16 cellular contexts compared by ENCODE assay signal in genomic region chr3:180633722-180634121, GRCh38. TPM values are rescaled to one million over a fixed set of nuclear protein-coding genes. Genes with fewer than 3 reads are reported as not detected.
DNase-seq lines count a peak whose midpoint lies in the region; ATAC-seq, FAIRE-seq and TF ChIP-seq lines count a peak whose summit lies in the region.
"Had no signal": no experiment of that assay in that cellular context is flagged by ENCODE, and none has a peak within 500 bp of the region (broad histone marks: within the 10 kb centered on the region; RNA-seq: fewer than 3 reads in every experiment).

No MANE protein-coding gene starts in this region.

- H2BK120ac ChIP-seq in H1 (replicated peaks; ENCODE audit: low read depth, low read length), result no peak overlapping the region

- no peak overlapping the region for H2AK5ac ChIP-seq in H1 (ENCODE audit: low read depth, low read length)

- no peak overlapping the region for H2BK5ac ChIP-seq in H1 (ENCODE audit: low read depth, low read length)

- TF ChIP-seq POLR2A in A549 (IDR thresholded peaks at IDR 0.05; ENCODE audit: low read length) (no peak), H1 (IDR thresholded peaks at IDR 0.05; ENCODE audit: control extremely low read depth in 1 of 2, low read depth in 2 of 2, low read length in 2 of 2) (no peak)

- no peak overlapping the region for H3K4me3 ChIP-seq in A549
- no peak overlapping the region for H3K4me3 ChIP-seq in H1 (ENCODE audit: extremely low read depth in 1 of 4, insufficient read depth in 2 of 4, low read depth in 3 of 4, low read length in 4 of 4)
- no peak overlapping the region for H3K4me3 ChIP-seq in left lung
- no peak overlapping the region for H3K4me3 ChIP-seq in effector memory CD4-positive, alpha-beta T cell (ENCODE audit: insufficient read depth, low read depth, low read length, poor library complexity, severe bottlenecking)
- H3K4me3 ChIP-seq: cardiac muscle cell, thyroid gland had no signal

- no peak overlapping the region for H3K27ac ChIP-seq in A549
- H3K27ac ChIP-seq in H1 (ENCODE audit: low read depth, low read length), result no peak overlapping the region
- no peak overlapping the region for H3K27ac ChIP-seq in left lung
- H3K27ac ChIP-seq in effector memory CD4-positive, alpha-beta T cell (ENCODE audit: insufficient read depth, low read length, poor library complexity, severe bottlenecking), result no peak overlapping the region
- H3K27ac ChIP-seq: cardiac muscle cell, thyroid gland had no signal

- H4K8ac ChIP-seq in H1 (ENCODE audit: extremely low read depth, insufficient read depth, low read length), result no peak overlapping the region

- H2BK15ac ChIP-seq in H1 (ENCODE audit: low read length), result no peak overlapping the region

- H2BK12ac ChIP-seq in H1 (ENCODE audit: low read depth, low read length), result no peak overlapping the region

- ATAC-seq in A549 (peak; percentile 43 to 68; a peak in 4 of 6 replicates), GM18868 (IDR thresholded peaks at IDR 0.05; ENCODE audit: unreplicated experiment) (peak; percentile 64), left lung (no peak), HG03108 (IDR thresholded peaks at IDR 0.05; ENCODE audit: unreplicated experiment) (no peak)
- ATAC-seq: effector memory CD8-positive, alpha-beta T cell had no signal

- no peak overlapping the region for H4K91ac ChIP-seq in H1 (replicated peaks; ENCODE audit: insufficient read length, low read length)

- POLR2A ChIA-PET in A549 (lab: Yijun Ruan, JAX) (no interaction called here), H1 (lab: Charles Lee; ENCODE audit: partially characterized antibody) (interaction anchor here (0.6 kb wide), 1 partner anchor 31 kb away, joined by 3 read pairs; no protein-coding TSS in a partner anchor)

- H3K9ac ChIP-seq in H1 (replicated peaks in 1 of 4; ENCODE audit: extremely low read depth in 1 of 4, low read depth in 3 of 4, low read length in 3 of 4), result no peak overlapping the region

- no peaks in the 10 kb centered on the region for H3K27me3 ChIP-seq in H1 (replicated peaks in 1 of 4; ENCODE audit: control insufficient read depth in 3 of 4, extremely low read depth in 1 of 4, insufficient read depth in 3 of 4, low read length in 3 of 4)
- peaks cover 0 to 11% of the 10 kb centered on the region in 2 donors for H3K27me3 ChIP-seq in left lung
- H3K27me3 ChIP-seq in effector memory CD4-positive, alpha-beta T cell (replicated peaks; ENCODE audit: control insufficient read depth, insufficient read depth, low read length, poor library complexity, severe bottlenecking), result no peaks in the 10 kb centered on the region
- H3K27me3 ChIP-seq: cardiac muscle cell, thyroid gland had no signal

- H3K36me3 ChIP-seq in H1 (ENCODE audit: control insufficient read depth in 2 of 4, insufficient read depth in 4 of 4, low read length in 3 of 4) (no peaks in the 10 kb centered on the region), left lung (no peaks in the 10 kb centered on the region)
- H3K36me3 ChIP-seq in effector memory CD4-positive, alpha-beta T cell (ENCODE audit: control insufficient read depth, insufficient read depth, low read length), result no peaks in the 10 kb centered on the region
- H3K36me3 ChIP-seq: cardiac muscle cell, thyroid gland had no signal

- CTCF ChIA-PET in A549 (lab: Yijun Ruan, JAX), result no interaction called here
- CTCF ChIA-PET in H1 (lab: Charles Lee; ENCODE audit: partially characterized antibody), result interaction anchor here (0.6 to 2.4 kb wide), 8 partner anchors 12 to 169 kb away, joined by 3 to 12 read pairs (median 6); partner anchors contain the start of gene CCDC39

- H3K4ac ChIP-seq in H1 (replicated peaks; ENCODE audit: insufficient read length, low read depth, low read length), result no peak overlapping the region

- no peaks in the 10 kb centered on the region for H4K20me1 ChIP-seq in H1 (replicated peaks in 1 of 2; ENCODE audit: control insufficient read depth in 1 of 2, insufficient read depth in 2 of 2, low read length in 2 of 2)

- TF ChIP-seq EP300 in A549 (IDR thresholded peaks at IDR 0.05) (no peak), H1 (IDR thresholded peaks at IDR 0.05; ENCODE audit: borderline replicate concordance in 1 of 2, low read depth in 2 of 2, low read length in 2 of 2) (no peak)

- H3K9me3 ChIP-seq in A549, result no peaks in the 10 kb centered on the region
- H3K9me3 ChIP-seq in H1 (ENCODE audit: insufficient read depth in 2 of 2, low read depth in 1 of 2, low read length in 1 of 2), result no peaks in the 10 kb centered on the region
- H3K9me3 ChIP-seq in left lung, result no peaks in the 10 kb centered on the region
- H3K9me3 ChIP-seq in effector memory CD4-positive, alpha-beta T cell (ENCODE audit: control insufficient read depth, low read length), result no peaks in the 10 kb centered on the region
- H3K9me3 ChIP-seq: thyroid gland had no signal

- no peak overlapping the region for H3K23ac ChIP-seq in H1 (ENCODE audit: insufficient read length)

- no peak overlapping the region for H2BK20ac ChIP-seq in H1 (ENCODE audit: low read length)

- intact Hi-C loops in left lung (cut with DNase I), result no loop called here

- no peak for FAIRE-seq in A549 (lab: Jason Lieb, UNC)
- no peak for FAIRE-seq in H1 (lab: Jason Lieb, UNC)
- FAIRE-seq: frontal cortex, GM19239 had no signal

- no peak overlapping the region for H4K5ac ChIP-seq in H1 (ENCODE audit: insufficient read length, low read depth, low read length)

- TF ChIP-seq CTCF in A549 (IDR thresholded peaks at IDR 0.05) (no peak), H1 (IDR thresholded peaks at IDR 0.05; ENCODE audit: control extremely low read depth in 1 of 3, insufficient read depth in 1 of 3, low read depth in 1 of 3, low read length in 3 of 3) (peak; percentile 37 to 48 (median 47)), left lung (IDR thresholded peaks at IDR 0.05) (no peak)

- H3K79me2 ChIP-seq in H1 (ENCODE audit: control insufficient read depth in 1 of 2, insufficient read depth in 2 of 2, low read length in 2 of 2), result no peaks in the 10 kb centered on the region

- WGBS in A549 (ENCODE audit: missing lambda C conversion rate), result 5% methylated on average over 2 of the region's 2 CpGs
- 44% methylated on average over 2 of the region's 2 CpGs; no CpG with 5 or more reads in 1 of the 2 experiments for WGBS in H1 (ENCODE audit: extremely low coverage in 1 of 2, insufficient coverage in 1 of 2, insufficient read length in 1 of 2, insufficient replicate concordance in 2 of 2, low coverage in 1 of 2, low lambda C conversion rate in 2 of 2, missing lambda C conversion rate in 1 of 2), 2 experiments

- DNase-seq in A549 (ENCODE audit: low read depth in 1 of 2, low spot score in 1 of 2), result no peak
- peak; percentile 29 for DNase-seq in NCI-H146 treated with DMSO at 0.1 percent for 48 hours (lab: John Stamatoyannopoulos, UW; ENCODE audit: unreplicated experiment)
- no peak for DNase-seq in H1 (ENCODE audit: low read depth in 1 of 2, low spot score in 2 of 2)
- no peak for DNase-seq in left lung
- no peak for DNase-seq in effector memory CD4-positive, alpha-beta T cell
- DNase-seq in activated CD4-positive, alpha-beta T cell treated with anti-CD3 and anti-CD28 coated beads, Interleukin-2, amount 50 U/mL, for 4 hours, result no peak
- DNase-seq: activated T-cell treated with anti-CD3 and anti-CD28 coated beads for 4 hours; effector memory CD8-positive, alpha-beta T cell; T-helper 1 cell; thyroid gland had no signal

- H3K14ac ChIP-seq in H1 (ENCODE audit: insufficient read length), result no peak overlapping the region

- TF ChIP-seq RAD21 in A549 (conservative IDR thresholded peaks at IDR 0.05 in 1 of 2, IDR thresholded peaks at IDR 0.05 in 1 of 2) (no peak), H1 (IDR thresholded peaks at IDR 0.05 in 1 of 2, conservative IDR thresholded peaks at IDR 0.05 in 1 of 2; ENCODE audit: low read depth in 2 of 2, low read length in 2 of 2) (peak; percentile 67 to 69)

- H3K18ac ChIP-seq in H1 (ENCODE audit: extremely low read depth, low read length), result no peak overlapping the region

- H3K23me2 ChIP-seq in H1 (ENCODE audit: low read depth, low read length), result no peaks in the 10 kb centered on the region

- H3K56ac ChIP-seq in H1 (replicated peaks; ENCODE audit: insufficient read length, low read depth, low read length), result no peak overlapping the region

- H2AFZ ChIP-seq in H1 (ENCODE audit: low read length), result no peak overlapping the region

- H3K79me1 ChIP-seq in H1 (ENCODE audit: low read depth, low read length), result no peaks in the 10 kb centered on the region

- H3K4me2 ChIP-seq in A549 (no peak overlapping the region), H1 (ENCODE audit: insufficient read depth in 1 of 2, low read depth in 2 of 2, low read length in 2 of 2) (no peak overlapping the region)

- H3K4me1 ChIP-seq in A549 (no peaks in the 10 kb centered on the region), H1 (replicated peaks in 1 of 4; ENCODE audit: control insufficient read depth in 3 of 4, insufficient read depth in 4 of 4, low read length in 3 of 4) (no peaks in the 10 kb centered on the region), left lung (no peaks in the 10 kb centered on the region)
- no peaks in the 10 kb centered on the region for H3K4me1 ChIP-seq in effector memory CD4-positive, alpha-beta T cell (ENCODE audit: control insufficient read depth, insufficient read depth, low read length, poor library complexity, severe bottlenecking)
- H3K4me1 ChIP-seq: thyroid gland had no signal

RNA-seq across cellular contexts. Expression of gene TTC14, which starts 31.8 kb away (rescaled TPM):
- polyA plus RNA-seq in A549 (2011; rRNA removed) (38.3 and 43.7 TPM in 2 replicates), A549 (2017; fragmentation: RNase III; extraction: RNeasy Plus Mini Kit Qiagen cat#74134 plus additional on column Dnase treatment) (16.4 to 18.7 TPM (median 18.2 TPM) in 3 replicates), H1 (2011; rRNA removed) (9.5 and 10.2 TPM in 2 replicates)
- polyA plus RNA-seq in A549 (2012; cell fraction: cytosol; rRNA removed), result 5.7 and 6.2 TPM in 2 replicates
- polyA plus RNA-seq in A549 (2012; cell fraction: nucleus; rRNA removed), result 11.7 and 13.4 TPM in 2 replicates
- 35.8 and 50.7 TPM in 2 replicates for polyA minus RNA-seq in A549 (2011; rRNA and poly(A)+ RNA removed)
- total RNA-seq in H1 (2021; fragmentation: NEBNext Ultra II Directional; extraction: Animal tissue kit (Norgen Biotek cat#: 25700)), result 19.4 and 22.3 TPM in 2 replicates
- 18.5 TPM for polyA plus RNA-seq in H1 (2011; cell fraction: cytosol; rRNA removed)
- 20.4 TPM for polyA plus RNA-seq in H1 (2011; cell fraction: nucleus; rRNA removed)
- polyA plus RNA-seq in H1 (2012, experiment 1 of 2), result 8.7 to 18.5 TPM (median 13.9 TPM) in 4 replicates
- 0.92 TPM for polyA plus RNA-seq in H1 (2012, experiment 2 of 2)
- 29.0 TPM for polyA plus RNA-seq in H1 (2013, experiment 1 of 2)
- polyA plus RNA-seq in H1 (2013, experiment 2 of 2), result 25.8 TPM
- 14.3 and 34.0 TPM in 2 replicates for polyA minus RNA-seq in H1 (2011; rRNA and poly(A)+ RNA removed)
- 19.7 TPM for polyA minus RNA-seq in H1 (2011; cell fraction: cytosol; rRNA and poly(A)+ RNA removed)
- 118 TPM for polyA minus RNA-seq in H1 (2011; cell fraction: nucleus; rRNA and poly(A)+ RNA removed)
- total RNA-seq in left lung, result 10 to 100 TPM; 39.5 to 44.4 TPM

RNA-seq across cellular contexts. Expression of gene CCDC39, which starts 45.6 kb away (rescaled TPM):
- polyA plus RNA-seq in A549 (2011; rRNA removed), result not detected in 2 replicates
- polyA plus RNA-seq in A549 (2012; cell fraction: cytosol; rRNA removed), result not detected in 2 replicates
- polyA plus RNA-seq in A549 (2012; cell fraction: nucleus; rRNA removed), result not detected in 2 replicates
- polyA plus RNA-seq in A549 (2017; fragmentation: RNase III; extraction: RNeasy Plus Mini Kit Qiagen cat#74134 plus additional on column Dnase treatment), result not detected in 3 replicates
- polyA minus RNA-seq in A549 (2011; rRNA and poly(A)+ RNA removed), result not detected in 2 replicates
- 0.34 and 0.80 TPM in 2 replicates for total RNA-seq in H1 (2021; fragmentation: NEBNext Ultra II Directional; extraction: Animal tissue kit (Norgen Biotek cat#: 25700))
- 0.12 and 0.24 TPM in 2 replicates for polyA plus RNA-seq in H1 (2011; rRNA removed)
- polyA plus RNA-seq in H1 (2011; cell fraction: cytosol; rRNA removed), result 0.37 TPM
- polyA plus RNA-seq in H1 (2011; cell fraction: nucleus; rRNA removed), result 0.16 TPM
- 0.23 to 0.95 TPM (median 0.59 TPM) in 4 replicates for polyA plus RNA-seq in H1 (2012, experiment 1 of 2)
- polyA plus RNA-seq in H1 (2012, experiment 2 of 2), result not detected
- polyA plus RNA-seq in H1 (2013, experiment 1 of 2), result 1.2 TPM
- 0.90 TPM for polyA plus RNA-seq in H1 (2013, experiment 2 of 2)
- 0.25 and 0.85 TPM in 2 replicates for polyA minus RNA-seq in H1 (2011; rRNA and poly(A)+ RNA removed)
- 0.51 TPM for polyA minus RNA-seq in H1 (2011; cell fraction: cytosol; rRNA and poly(A)+ RNA removed)
- polyA minus RNA-seq in H1 (2011; cell fraction: nucleus; rRNA and poly(A)+ RNA removed), result 0.20 TPM
- total RNA-seq in left lung, result under 1 TPM in 1 of 2 donors, not detected in 1; 0.63 TPM
- total RNA-seq: cardiac muscle cell, mononuclear cell had no signal
- polyA plus RNA-seq: cardiac muscle cell had no signal

Comparison
In these comparisons a context has a peak if more than half of its experiments do, and no peak if none do; other contexts are left out.
1. ATAC-seq: peak in A549 (2 of 2) and GM18868 (single experiment); none in left lung (single experiment) and HG03108 (single experiment).
2. CTCF ChIP-seq: peak in H1 (3 of 3); none in A549 (single experiment) and left lung (0 of 2).
3. Of the 18 proteins assayed by ChIP-seq in both H1 and A549: peak only in H1: CTCF and RAD21; only in A549: none; in both: none; in neither: 16.